Comparison of ENCODE assay signal across 8 cellular contexts in the genomic region with DNA sequence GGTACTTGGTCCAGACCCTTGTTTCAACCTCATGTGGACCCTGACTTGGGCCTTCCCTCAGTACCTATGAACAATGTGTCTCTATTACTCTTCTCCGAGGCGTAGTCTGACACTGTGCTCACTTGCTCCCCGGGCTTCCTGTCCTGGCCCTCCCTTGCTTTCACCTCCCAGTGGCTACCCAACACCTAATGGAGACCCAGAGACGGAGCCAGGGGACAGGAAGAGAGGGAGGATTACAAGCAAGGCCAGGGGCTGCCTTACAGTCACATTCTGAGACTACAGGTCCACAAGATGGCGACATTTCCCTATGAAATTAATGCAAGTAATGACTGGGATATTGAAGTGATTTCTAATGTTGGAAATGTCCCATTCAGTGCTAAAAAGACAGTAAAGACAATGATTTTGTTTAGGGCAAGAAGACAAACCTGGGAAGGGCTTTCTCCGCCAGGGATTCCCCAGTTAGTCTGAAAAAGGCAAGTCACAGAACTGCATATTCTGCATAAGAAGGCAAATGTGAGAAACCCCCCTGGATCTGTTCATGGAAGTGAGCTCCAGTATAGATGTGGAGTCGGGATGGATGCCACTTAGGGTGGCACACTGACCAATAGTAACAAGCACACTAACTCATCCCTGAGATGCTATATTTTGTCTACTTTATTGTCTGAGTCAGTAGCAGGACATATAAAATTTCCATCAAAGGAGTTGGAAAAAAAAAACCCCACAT. TPM values are rescaled to one million over a fixed set of nuclear protein-coding genes. Genes with fewer than 3 reads are reported as not detected.
DNase-seq lines count a peak whose midpoint lies in the region; ATAC-seq, FAIRE-seq and TF ChIP-seq lines count a peak whose summit lies in the region.

No MANE protein-coding gene starts in this region.

- no peaks in the 10 kb centered on the region for H3K9me3 ChIP-seq in Peyer's patch
- no peaks in the 10 kb centered on the region for H3K9me3 ChIP-seq in gastroesophageal sphincter
- H3K9me3 ChIP-seq in pancreas: no peaks in the 10 kb centered on the region

- no peak for TF ChIP-seq EP300 in gastroesophageal sphincter (IDR thresholded peaks at IDR 0.05)

- intact Hi-C loops in pancreas (cut with DNase I): no loop called here

- no peak for FAIRE-seq in pancreas (lab: Jason Lieb, UNC)

- H3K4me1 ChIP-seq in Peyer's patch (no peaks in the 10 kb centered on the region), gastroesophageal sphincter (peaks cover 0 to 11% (median 0%) of the 10 kb centered on the region in 3 donors), pancreas (no peaks in the 10 kb centered on the region)

- H3K27me3 ChIP-seq in Peyer's patch (no peaks in the 10 kb centered on the region), gastroesophageal sphincter (no peaks in the 10 kb centered on the region), pancreas (no peaks in the 10 kb centered on the region)

- H3K4me3 ChIP-seq in Peyer's patch: no peak overlapping the region
- H3K4me3 ChIP-seq in gastroesophageal sphincter: no peak overlapping the region
- no peak overlapping the region for H3K4me3 ChIP-seq in pancreas

- TF ChIP-seq CTCF in Peyer's patch (IDR thresholded peaks at IDR 0.05) (peak in 4 of 6 experiments; percentile 52 to 71 (median 62)), gastroesophageal sphincter (IDR thresholded peaks at IDR 0.05) (peak; percentile 13 to 56 (median 30)), pancreas (IDR thresholded peaks at IDR 0.05) (peak in 3 of 4 donors; percentile 23 to 43 (median 35))

- no peak for ATAC-seq in gastroesophageal sphincter
- peak in 3 of 4 donors; percentile 79 to 88 (median 84) for ATAC-seq in pancreas
- ATAC-seq in GM18861 (IDR thresholded peaks at IDR 0.05; ENCODE audit: unreplicated experiment): no peak

- DNase-seq in NK-92 treated with Interleukin-12 subunit alpha and Interleukin-12 subunit beta, amount 100 ng/mL, for 24 hours (lab: John Stamatoyannopoulos, UW): peak; percentile 6
- DNase-seq in NK-92 (lab: John Stamatoyannopoulos, UW; ENCODE audit: unreplicated experiment): no peak
- DNase-seq in LHCN-M2 (ENCODE audit: low read depth): peak; percentile 61
- DNase-seq in Peyer's patch: peak; percentile 23 to 65 (median 48)
- DNase-seq in activated T-cell treated with anti-CD3 and anti-CD28 coated beads, Interleukin-2, amount 50 U/mL, for 48 hours: peak; percentile 55 to 56
- DNase-seq in pancreas: peak in 3 of 6 donors; percentile 12 to 39 (median 24)

- TF ChIP-seq POLR2A in Peyer's patch (IDR thresholded peaks at IDR 0.05) (no peak), gastroesophageal sphincter (IDR thresholded peaks at IDR 0.05) (no peak)

- WGBS in gastroesophageal sphincter (ENCODE audit: low coverage in 1 of 2), 2 donors: 44 to 53% methylated on average over 4 to 5 of the region's 7 CpGs
- WGBS in pancreas, 2 donors: 46 to 47% methylated on average over 7 of the region's 7 CpGs

- H3K27ac ChIP-seq in Peyer's patch (no peak overlapping the region), gastroesophageal sphincter (no peak overlapping the region), pancreas (no peak overlapping the region)

- H3K36me3 ChIP-seq in Peyer's patch (no peaks in the 10 kb centered on the region), gastroesophageal sphincter (no peaks in the 10 kb centered on the region), pancreas (no peaks in the 10 kb centered on the region)

RNA-seq across cellular contexts. Expression of gene ZBTB24, which starts 44.0 kb away (rescaled TPM):
- total RNA-seq in LHCN-M2 (2014; rRNA removed) (8.8 and 11.0 TPM in 2 replicates), Peyer's patch (10 to 100 TPM in 2 of 4 donors, 1 to 10 TPM in 2; 6.7 to 11.6 (median 9.1) TPM), gastroesophageal sphincter (1 to 10 TPM; 6.2 to 8.9 (median 7.0) TPM), pancreas (1 to 10 TPM; 2.3 to 4.3 (median 2.8) TPM)
- polyA plus RNA-seq in LHCN-M2 (2012): 2.3 TPM
- 1 to 10 TPM; 2.2 to 3.9 TPM for polyA plus RNA-seq in pancreas

Comparison
In these comparisons a context has a peak if more than half of its experiments do, and no peak if none do; other contexts are left out.
1. ATAC-seq: peak in pancreas (3 of 4); none in gastroesophageal sphincter (single experiment) and GM18861 (single experiment).
2. Peak in every context shown above with its lines, with median percentiles within 50 percentile points of each other: CTCF ChIP-seq.